9 cellular contexts compared by ENCODE assay signal in genomic region chr17:47698749-47699535, GRCh38. TPM values are rescaled to one million over a fixed set of nuclear protein-coding genes. Genes with fewer than 3 reads are reported as not detected.
DNase-seq lines count a peak whose midpoint lies in the region; ATAC-seq, FAIRE-seq and TF ChIP-seq lines count a peak whose summit lies in the region.
"Had no signal": no experiment of that assay in that cellular context is flagged by ENCODE, and none has a peak within 500 bp of the region (broad histone marks: within the 10 kb centered on the region; RNA-seq: fewer than 3 reads in every experiment).

No MANE protein-coding gene starts in this region.

- peaks cover 43% of the 10 kb centered on the region for H3K4me1 Mint-ChIP-seq in brain

- ATAC-seq in HG03159 (IDR thresholded peaks at IDR 0.05; ENCODE audit: unreplicated experiment) (no peak), HG03521 (IDR thresholded peaks at IDR 0.05; ENCODE audit: unreplicated experiment) (no peak)

- H3K9me3 ChIP-seq in WERI-Rb-1 (ENCODE audit: severe bottlenecking) (no peaks in the 10 kb centered on the region), kidney (ENCODE audit: control insufficient read depth in 1 of 2, low read length in 2 of 2) (no peaks in the 10 kb centered on the region)

- FAIRE-seq in kidney (lab: Jason Lieb, UNC), result no peak
- FAIRE-seq: endometrium had no signal

- H3K36me3 ChIP-seq in WERI-Rb-1 (peaks cover 19% of the 10 kb centered on the region), kidney (ENCODE audit: control insufficient read depth in 1 of 2, insufficient read depth in 2 of 2, low read length in 2 of 2) (peaks cover 4 to 10% of the 10 kb centered on the region in 2 donors)

- H3K27ac Mint-ChIP-seq in brain, result peak overlapping the region in 2 of 5 experiments; percentile 25 to 56

- peaks cover 3% of the 10 kb centered on the region for H3K27me3 Mint-ChIP-seq in brain

- H3K4me3 ChIP-seq in WERI-Rb-1 (ENCODE audit: low read depth, low read length), result no peak overlapping the region
- H3K4me3 ChIP-seq in kidney (ENCODE audit: low read length in 2 of 2), result no peak overlapping the region

- no peak overlapping the region for H3K9ac ChIP-seq in kidney (ENCODE audit: low read length in 2 of 2)

- DNase-seq in GM03348 (ENCODE audit: low spot score), result peak; percentile 94
- peak; percentile 76 for DNase-seq in NAMALWA (ENCODE audit: low spot score)
- DNase-seq in WERI-Rb-1, result peak; percentile 83
- DNase-seq in kidney, result peak; percentile 77
- peak; percentile 88 for DNase-seq in stimulated activated CD4-positive, alpha-beta T cell treated with anti-CD3 and anti-CD28 coated beads, Interleukin-4, amount 100 ng/mL, for 1 hour

- H3K9me3 Mint-ChIP-seq in brain, result no peaks in the 10 kb centered on the region

- peak overlapping the region in 2 of 5 experiments; percentile 59 to 65 for H3K4me3 Mint-ChIP-seq in brain

- TF ChIP-seq CTCF in WERI-Rb-1 (IDR thresholded peaks at IDR 0.05; ENCODE audit: low read depth, low read length), result peak; percentile 78
- TF ChIP-seq CTCF in brain (conservative IDR thresholded peaks at IDR 0.05), result peak; percentile 86 to 98
- peak; percentile 84 for TF ChIP-seq CTCF in kidney (IDR thresholded peaks at IDR 0.05; ENCODE audit: borderline replicate concordance, extremely low read depth, insufficient read depth)

- peaks cover 0 to 10% of the 10 kb centered on the region in 2 donors for H3K4me1 ChIP-seq in kidney (ENCODE audit: control insufficient read depth in 1 of 2, insufficient read depth in 1 of 2, low read depth in 1 of 2, low read length in 2 of 2)

- H3K27ac ChIP-seq in WERI-Rb-1, result no peak overlapping the region
- H3K27ac ChIP-seq in kidney (ENCODE audit: low read depth in 2 of 2, low read length in 2 of 2), result no peak overlapping the region

- H3K27me3 ChIP-seq in WERI-Rb-1 (ENCODE audit: insufficient read depth, low read depth, severe bottlenecking), result no peaks in the 10 kb centered on the region

- intact Hi-C loops in kidney (cut with DNase I), result no loop called here

- H3K36me3 Mint-ChIP-seq in brain, result peaks cover 14% of the 10 kb centered on the region

RNA-seq across cellular contexts. Expression of gene TBKBP1, which starts 5.0 kb away (rescaled TPM):
- polyA plus RNA-seq in brain (ENCODE audit: insufficient read depth, low read depth, low replicate concordance) (10.2 TPM), kidney (ENCODE audit: insufficient read depth, low read depth, low replicate concordance) (11.2 TPM)
- total RNA-seq in kidney, result 10.1 TPM

RNA-seq across cellular contexts. Expression of gene TBX21, which starts 34.1 kb away (rescaled TPM):
- polyA plus RNA-seq in brain (ENCODE audit: insufficient read depth, low read depth, low replicate concordance) (not detected), kidney (ENCODE audit: insufficient read depth, low read depth, low replicate concordance) (0.24 TPM)
- total RNA-seq in kidney, result 1.9 TPM

RNA-seq across cellular contexts. Expression of gene KPNB1, which starts 49.2 kb away (rescaled TPM):
- polyA plus RNA-seq in brain (ENCODE audit: insufficient read depth, low read depth, low replicate concordance), result 184 TPM
- total RNA-seq in kidney, result 220 TPM
- polyA plus RNA-seq in kidney (ENCODE audit: insufficient read depth, low read depth, low replicate concordance), result 49.1 TPM
